Comparison of ENCODE assay signal across 8 cellular contexts in the genomic region with DNA sequence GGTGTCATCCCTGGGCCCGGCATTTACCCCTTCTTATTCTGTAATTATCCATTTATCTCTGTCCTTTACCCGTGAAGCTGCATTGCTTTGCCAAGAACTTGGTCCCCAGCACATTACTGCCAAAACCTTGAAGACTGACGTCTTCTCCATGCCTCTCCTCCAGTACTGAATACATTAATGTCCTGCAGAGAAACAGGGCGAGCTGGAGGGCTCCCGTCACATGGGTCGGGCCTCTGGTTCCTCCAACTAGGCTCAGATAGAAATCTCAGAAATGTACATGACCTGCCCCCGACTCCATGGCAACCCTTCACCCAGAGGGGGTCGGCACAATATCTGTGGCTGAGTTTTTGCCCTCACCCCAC. TPM values are rescaled to one million over a fixed set of nuclear protein-coding genes. Genes with fewer than 3 reads are reported as not detected.
DNase-seq lines count a peak whose midpoint lies in the region; ATAC-seq and TF ChIP-seq lines count a peak whose summit lies in the region.

No MANE protein-coding gene starts in this region.

- H3K27me3 ChIP-seq in heart left ventricle (no peaks in the 10 kb centered on the region), prostate gland (replicated peaks; ENCODE audit: insufficient read depth) (no peaks in the 10 kb centered on the region)

- H3K4me1 Mint-ChIP-seq in T-helper 17 cell = peaks cover 26% of the 10 kb centered on the region

- no peak for ATAC-seq in T-helper 17 cell
- peak in 3 of 4 donors; percentile 4 to 19 (median 6) for ATAC-seq in heart left ventricle
- ATAC-seq in HG02571 (IDR thresholded peaks at IDR 0.05; ENCODE audit: unreplicated experiment) = no peak
- ATAC-seq in HG03095 (IDR thresholded peaks at IDR 0.05; ENCODE audit: unreplicated experiment) = no peak

- H3K4me1 ChIP-seq in heart left ventricle (peaks cover 0 to 26% (median 11%) of the 10 kb centered on the region in 12 donors), prostate gland (replicated peaks) (no peaks in the 10 kb centered on the region)

- H3K27me3 Mint-ChIP-seq in T-helper 17 cell = no peaks in the 10 kb centered on the region

- no peaks in the 10 kb centered on the region for H3K9me3 ChIP-seq in T-helper 17 cell (ENCODE audit: control insufficient read depth, low read length, poor library complexity, severe bottlenecking)
- no peaks in the 10 kb centered on the region for H3K9me3 ChIP-seq in heart left ventricle
- no peaks in the 10 kb centered on the region for H3K9me3 ChIP-seq in prostate gland

- H3K36me3 Mint-ChIP-seq in T-helper 17 cell (ENCODE audit: low read depth) = no peaks in the 10 kb centered on the region

- peak overlapping the region; percentile 85 for H3K4me3 Mint-ChIP-seq in T-helper 17 cell

- H3K4me3 ChIP-seq in GM08714 (ENCODE audit: low read length) (peak overlapping the region; percentile 30; the same call in 1 of the 2 replicates), heart left ventricle (peak overlapping the region; percentile 26 to 63 (median 56)), prostate gland (peak overlapping the region; percentile 36 to 40)

- DNase-seq in T-helper 17 cell = no peak
- DNase-seq in heart left ventricle = no peak
- no peak for DNase-seq in prostate gland (ENCODE audit: low spot score)
- DNase-seq in midbrain (lab: John Stamatoyannopoulos, UW) = no peak
- DNase-seq in activated gamma-delta T cell (lab: John Stamatoyannopoulos, UW) = no peak

- TF ChIP-seq POLR2A in heart left ventricle (IDR thresholded peaks at IDR 0.05) = no peak
- no peak for TF ChIP-seq POLR2A in prostate gland (IDR thresholded peaks at IDR 0.05)

- H3K27ac ChIP-seq in heart left ventricle (no peak overlapping the region), prostate gland (no peak overlapping the region)

- TF ChIP-seq CTCF in heart left ventricle (IDR thresholded peaks at IDR 0.05) = no peak
- no peak for TF ChIP-seq CTCF in prostate gland (IDR thresholded peaks at IDR 0.05)

- peak overlapping the region; percentile 83 for H3K27ac Mint-ChIP-seq in T-helper 17 cell

- intact Hi-C loops in heart left ventricle (cut with DNase I) (no loop called here), prostate gland (cut with DNase I) (no loop called here)

- WGBS in heart left ventricle, 4 donors = 9 to 14% (median 13%) methylated on average over 7 to 8 of the region's 8 CpGs
- 9% methylated on average over 8 of the region's 8 CpGs for WGBS in prostate gland

- peaks cover 0 to 38% (median 29%) of the 10 kb centered on the region in 9 donors for H3K36me3 ChIP-seq in heart left ventricle
- H3K36me3 ChIP-seq in prostate gland = peaks cover 0 to 14% of the 10 kb centered on the region in 2 donors

RNA-seq across cellular contexts. Expression of gene EFCAB12, which starts 0.4 kb away (rescaled TPM):
- total RNA-seq in T-helper 17 cell (1 to 10 TPM; 2.3 to 5.2 TPM), heart left ventricle (under 1 TPM in 4 of 9 donors, not detected in 5; 0.09 to 0.20 (median 0.14) TPM), prostate gland (10 to 100 TPM in 1 of 2 donors, 1 to 10 TPM in 1; 6.2 to 13.7 TPM)
- under 1 TPM; 0.07 to 0.11 TPM for polyA plus RNA-seq in heart left ventricle

RNA-seq across cellular contexts. Expression of gene MBD4, which starts 11.7 kb away (rescaled TPM):
- total RNA-seq in T-helper 17 cell = 10 to 100 TPM; 44.7 to 49.4 TPM
- total RNA-seq in heart left ventricle = 10 to 100 TPM; 13.0 to 26.7 (median 20.6) TPM
- polyA plus RNA-seq in heart left ventricle = 10 to 100 TPM; 10.8 to 42.3 TPM
- 10 to 100 TPM; 20.6 to 34.0 TPM for total RNA-seq in prostate gland

RNA-seq across cellular contexts. Expression of gene IFT122, which starts 12.0 kb away (rescaled TPM):
- 10 to 100 TPM; 20.1 to 22.8 TPM for total RNA-seq in T-helper 17 cell
- 10 to 100 TPM; 13.1 to 34.2 (median 16.6) TPM for total RNA-seq in heart left ventricle
- polyA plus RNA-seq in heart left ventricle = 10 to 100 TPM in 1 of 2 donors, 1 to 10 TPM in 1; 7.2 to 25.2 TPM
- total RNA-seq in prostate gland = 10 to 100 TPM; 60.8 to 91.3 TPM

Comparison
In these comparisons a context has a peak if more than half of its experiments do, and no peak if none do; other contexts are left out.
1. ATAC-seq: peak in heart left ventricle (3 of 4); none in T-helper 17 cell (single experiment), HG02571 (single experiment) and HG03095 (single experiment).
2. Peak in every context shown above with its lines, with median percentiles within 50 percentile points of each other: H3K4me3 ChIP-seq.